Comparison of ENCODE assay signal across 10 cellular contexts in genomic region chr11:47899801-47900200, GRCh38. TPM values are rescaled to one million over a fixed set of nuclear protein-coding genes. Genes with fewer than 3 reads are reported as not detected.
DNase-seq lines count a peak whose midpoint lies in the region; ATAC-seq and TF ChIP-seq lines count a peak whose summit lies in the region.
"Had no signal": no experiment of that assay in that cellular context is flagged by ENCODE, and none has a peak within 500 bp of the region (broad histone marks: within the 10 kb centered on the region; RNA-seq: fewer than 3 reads in every experiment).

No MANE protein-coding gene starts in this region.

- no peak overlapping the region for H3K4me3 ChIP-seq in Panc1 (ENCODE audit: low read depth in 2 of 2, low read length in 2 of 2)
- H3K4me3 ChIP-seq in ascending aorta: no peak overlapping the region

- TF ChIP-seq CTCF in GM13976 (IDR thresholded peaks at IDR 0.05; ENCODE audit: borderline replicate concordance, control extremely low read depth, extremely low read depth, insufficient read depth, missing control alignments): no peak
- no peak for TF ChIP-seq CTCF in Panc1 (IDR thresholded peaks at IDR 0.05)
- no peak for TF ChIP-seq CTCF in ascending aorta (IDR thresholded peaks at IDR 0.05)

- H3K27me3 ChIP-seq in Panc1 (ENCODE audit: control insufficient read depth, insufficient read depth, low read length): no peaks in the 10 kb centered on the region
- no peaks in the 10 kb centered on the region for H3K27me3 ChIP-seq in ascending aorta

- DNase-seq in GM13976 (ENCODE audit: low spot score): peak; percentile 67
- DNase-seq in Panc1 (ENCODE audit: low read depth, low spot score): no peak
- DNase-seq in kidney glomerular epithelial cell (lab: John Stamatoyannopoulos, UW): no peak
- DNase-seq in NCI-H510A treated with DMSO at 0.1 percent for 48 hours (lab: John Stamatoyannopoulos, UW): no peak
- DNase-seq in ascending aorta (ENCODE audit: low spot score in 2 of 2): no peak
- no peak for DNase-seq in KBM-7
- DNase-seq: C1 segment of cervical spinal cord, NCI-H1930 had no signal

- H3K9me3 ChIP-seq in Panc1 (ENCODE audit: control insufficient read depth, insufficient read depth, low read depth, low read length) (no peaks in the 10 kb centered on the region), ascending aorta (no peaks in the 10 kb centered on the region)

- no TSS peak for BruUV-seq in Panc1 (replicated peaks; lab: Mats Ljungman, UMichigan)

- no peaks in the 10 kb centered on the region for H3K4me1 ChIP-seq in Panc1 (ENCODE audit: control insufficient read depth, insufficient read depth, low read length)
- H3K4me1 ChIP-seq in ascending aorta: no peaks in the 10 kb centered on the region

- intact Hi-C loops in Panc1 (cut with micrococcal nuclease; ENCODE audit: unreplicated experiment) (no loop called here), ascending aorta (cut with DNase I) (no loop called here)

- POLR2A ChIA-PET in Panc1 (lab: Charles Lee): no interaction called here

- H3K27ac ChIP-seq in Panc1 (ENCODE audit: low read length) (no peak overlapping the region), ascending aorta (no peak overlapping the region)

- CTCF ChIA-PET in Panc1 (lab: Charles Lee): no interaction called here

- peak; percentile 99 for ATAC-seq in GM19452 (IDR thresholded peaks at IDR 0.05; ENCODE audit: unreplicated experiment)
- peak; percentile 98 for ATAC-seq in HG02981 (IDR thresholded peaks at IDR 0.05; ENCODE audit: unreplicated experiment)
- peak; percentile 34; the same call in 1 of the 2 replicates for ATAC-seq in Panc1

- H3K36me3 ChIP-seq in Panc1 (ENCODE audit: control insufficient read depth, insufficient read depth, low read length): no peaks in the 10 kb centered on the region
- H3K36me3 ChIP-seq in ascending aorta: no peaks in the 10 kb centered on the region

- in situ Hi-C loops in GM13976 (cut with MboI; ENCODE audit: low sequenced_read_pairs, unreplicated experiment): no loop called here
- in situ Hi-C loops in Panc1 (cut with HindIII; ENCODE audit: low pct_unique_long_range_greater_than_20kb, low sequenced_read_pairs): no loop called here
- in situ Hi-C loops in KBM-7 (cut with MboI; ENCODE audit: low pct_unique_long_range_greater_than_20kb, low sequenced_read_pairs): no loop called here

RNA-seq across cellular contexts. Expression of gene NUP160, which starts 51.7 kb away (rescaled TPM):
- total RNA-seq in Panc1 (2021; ENCODE audit: unreplicated experiment): 46.3 TPM
- polyA plus RNA-seq in Panc1 (2012; ENCODE audit: insufficient read length): 30.6 TPM
- total RNA-seq in ascending aorta: 14.0 TPM

Comparison
In these comparisons a context has a peak if more than half of its experiments do, and no peak if none do; other contexts are left out.
1. ATAC-seq: peak in every context shown above with its lines; median percentile 99 in GM19452; 98 in HG02981; 34 in Panc1.